In genomic region chr5:113122053-113122452, GRCh38 we compare ENCODE assay signal across 19 cellular contexts.
A peak's percentile ranks its signal among the peaks of the same experiment; 100 is the strongest.
DNase-seq lines count a peak whose midpoint lies in the region; ATAC-seq and TF ChIP-seq lines count a peak whose summit lies in the region.
"Had no signal": no experiment of that assay in that cellular context is flagged by ENCODE, and none has a peak within 500 bp of the region (broad histone marks: within the 10 kb centered on the region; RNA-seq: fewer than 3 reads in every experiment).

No MANE protein-coding gene starts in this region.

- H3K9ac ChIP-seq in PC-3 (ENCODE audit: low read length) = no peak overlapping the region
- no peak overlapping the region for H3K9ac ChIP-seq in parathyroid adenoma

- H3K9me3 Mint-ChIP-seq in naive thymus-derived CD4-positive, alpha-beta T cell = peaks cover 0 to 2% (median 0%) of the 10 kb centered on the region in 11 donors
- H3K9me3 Mint-ChIP-seq: activated naive CD4-positive, alpha-beta T cell treated with anti-CD3 and anti-CD28 coated beads, Interleukin-2, amount 50 U/mL, for 24 hours had no signal

- H2AFZ ChIP-seq in PC-3 (ENCODE audit: low read length) = no peak overlapping the region
- H2AFZ ChIP-seq in parathyroid adenoma = no peak overlapping the region
- H2AFZ ChIP-seq: PC-9 had no signal

- no peaks in the 10 kb centered on the region for H4K20me1 ChIP-seq in PC-3 (ENCODE audit: low read length)

- H3K4me2 ChIP-seq in PC-3 (ENCODE audit: low read length) (peak overlapping the region; percentile 7; the same call in 1 of the 2 replicates), parathyroid adenoma (ENCODE audit: low read length) (peak overlapping the region; percentile 5)
- H3K4me2 ChIP-seq: PC-9 had no signal

- intact Hi-C loops in PC-3 (cut with micrococcal nuclease) = no loop called here
- intact Hi-C loops in thyroid gland (cut with DNase I) = no loop called here
- intact Hi-C loops in naive thymus-derived CD4-positive, alpha-beta T cell (cut with micrococcal nuclease) = no loop called here

- no peaks in the 10 kb centered on the region for H3F3A ChIP-seq in PC-3 (ENCODE audit: low read length, unreplicated experiment)

- H3K4me3 Mint-ChIP-seq in naive thymus-derived CD4-positive, alpha-beta T cell = no peak overlapping the region
- H3K4me3 Mint-ChIP-seq: activated naive CD4-positive, alpha-beta T cell treated with anti-CD3 and anti-CD28 coated beads, Interleukin-2, amount 50 U/mL, for 24 hours; T-cell had no signal

- ATAC-seq in PC-3 = peak; percentile 47
- no peak for ATAC-seq in naive thymus-derived CD4-positive, alpha-beta T cell
- ATAC-seq: GM12878, T-cell had no signal

- H3K9me3 ChIP-seq in PC-3 (ENCODE audit: low read length) (no peaks in the 10 kb centered on the region), parathyroid adenoma (ENCODE audit: control insufficient read depth, low read length) (no peaks in the 10 kb centered on the region), thyroid gland (no peaks in the 10 kb centered on the region)
- no peaks in the 10 kb centered on the region for H3K9me3 ChIP-seq in naive thymus-derived CD4-positive, alpha-beta T cell (ENCODE audit: control insufficient read depth in 2 of 3, low read length in 3 of 3)

- POLR2A ChIA-PET in PC-3 (lab: Charles Lee; ENCODE audit: unreplicated experiment) = no interaction called here
- POLR2A ChIA-PET in naive thymus-derived CD4-positive, alpha-beta T cell (lab: Charles Lee) = interaction anchor here (0.5 kb wide), 1 partner anchor 173 kb away, joined by 3 read pairs; no protein-coding TSS in a partner anchor

- no peaks in the 10 kb centered on the region for H3K36me3 ChIP-seq in PC-3 (ENCODE audit: low read depth, low read length)
- peaks cover 5% of the 10 kb centered on the region for H3K36me3 ChIP-seq in parathyroid adenoma (ENCODE audit: control insufficient read depth, insufficient read depth, low read length)
- H3K36me3 ChIP-seq in thyroid gland = no peaks in the 10 kb centered on the region
- H3K36me3 ChIP-seq in naive thymus-derived CD4-positive, alpha-beta T cell (ENCODE audit: control insufficient read depth in 2 of 3, insufficient read depth in 3 of 3, low read length in 3 of 3) = no peaks in the 10 kb centered on the region

- no peaks in the 10 kb centered on the region for H3K36me3 Mint-ChIP-seq in naive thymus-derived CD4-positive, alpha-beta T cell
- H3K36me3 Mint-ChIP-seq: activated naive CD4-positive, alpha-beta T cell treated with anti-CD3 and anti-CD28 coated beads, Interleukin-2, amount 50 U/mL, for 24 hours had no signal

- peaks cover 15% of the 10 kb centered on the region for H3K4me1 ChIP-seq in PC-3 (ENCODE audit: insufficient read depth, low read length)
- peaks cover 88% of the 10 kb centered on the region for H3K4me1 ChIP-seq in parathyroid adenoma
- H3K4me1 ChIP-seq in thyroid gland = peaks cover 3 to 13% of the 10 kb centered on the region in 2 donors
- H3K4me1 ChIP-seq in naive thymus-derived CD4-positive, alpha-beta T cell (ENCODE audit: control insufficient read depth in 2 of 2, insufficient read depth in 2 of 2, low read length in 2 of 2) = no peaks in the 10 kb centered on the region

- H3K4me1 Mint-ChIP-seq in naive thymus-derived CD4-positive, alpha-beta T cell = no peaks in the 10 kb centered on the region
- H3K4me1 Mint-ChIP-seq: activated naive CD4-positive, alpha-beta T cell treated with anti-CD3 and anti-CD28 coated beads, Interleukin-2, amount 50 U/mL, for 24 hours had no signal

- H3K9me2 ChIP-seq in PC-3 (replicated peaks; ENCODE audit: low read length) = no peaks in the 10 kb centered on the region

- DNase-seq in AG10803 (ENCODE audit: low read depth) (peak; percentile 97), PC-3 (peak; percentile 90), fibroblast of peridontal ligament (ENCODE audit: extremely low read depth) (peak; percentile 99), GM19238 (ENCODE audit: insufficient read length, low spot score) (no peak), thyroid gland (no peak), NCI-H2081 treated with DMSO at 0.1 percent for 48 hours (lab: John Stamatoyannopoulos, UW) (no peak)
- no peak for DNase-seq in naive thymus-derived CD4-positive, alpha-beta T cell
- DNase-seq: activated CD4-positive, CD25-positive, alpha-beta regulatory T cell treated with anti-CD3 and anti-CD28 coated beads, Interleukin-2, amount 50 U/mL, for 72 hours; activated CD8-positive, alpha-beta memory T cell treated with anti-CD3 and anti-CD28 coated beads, Interleukin-2, amount 50 U/mL, for 48 hours; C1 segment of cervical spinal cord; DMS79; midbrain; NCI-H1417; NCI-H510A; PC-9; T-cell had no signal

- peak overlapping the region; percentile 75 for H3K27ac ChIP-seq in PC-3 (ENCODE audit: low read length)
- peak overlapping the region; percentile 97 for H3K27ac ChIP-seq in parathyroid adenoma
- H3K27ac ChIP-seq in thyroid gland = no peak overlapping the region
- no peak overlapping the region for H3K27ac ChIP-seq in naive thymus-derived CD4-positive, alpha-beta T cell (ENCODE audit: low read depth, low read length)
- H3K27ac ChIP-seq: PC-9 had no signal

- BruUV-seq in PC-3 (replicated peaks; lab: Mats Ljungman, UMichigan) = no TSS peak

- H3K79me2 ChIP-seq in PC-3 (ENCODE audit: low read length) (no peaks in the 10 kb centered on the region), parathyroid adenoma (peaks cover 48% of the 10 kb centered on the region)

- TF ChIP-seq CTCF in AG10803 (conservative IDR thresholded peaks at IDR 0.05; ENCODE audit: low read length) (peak; percentile 42), PC-3 (conservative IDR thresholded peaks at IDR 0.05; ENCODE audit: low read depth, low read length) (no peak; the same call in 1 of the 2 replicates), parathyroid adenoma (IDR thresholded peaks at IDR 0.05) (no peak), thyroid gland (IDR thresholded peaks at IDR 0.05) (no peak)

- no peak overlapping the region for H3K27ac Mint-ChIP-seq in naive thymus-derived CD4-positive, alpha-beta T cell
- H3K27ac Mint-ChIP-seq: activated naive CD4-positive, alpha-beta T cell treated with anti-CD3 and anti-CD28 coated beads, Interleukin-2, amount 50 U/mL, for 24 hours; T-cell had no signal

- no peak for TF ChIP-seq POLR2A in thyroid gland (IDR thresholded peaks at IDR 0.05)

- CTCF ChIA-PET in PC-3 (lab: Charles Lee) = no interaction called here
- CTCF ChIA-PET in naive thymus-derived CD4-positive, alpha-beta T cell (lab: Charles Lee) = no interaction called here

- H3K27me3 Mint-ChIP-seq in naive thymus-derived CD4-positive, alpha-beta T cell = peaks cover 0 to 10% (median 0%) of the 10 kb centered on the region in 5 donors

- H3K4me3 ChIP-seq in AG10803 (ENCODE audit: low read length) (no peak overlapping the region), PC-3 (ENCODE audit: low read length) (no peak overlapping the region), parathyroid adenoma (ENCODE audit: low read depth, low read length) (no peak overlapping the region), thyroid gland (replicated peaks in 1 of 3) (no peak overlapping the region)
- H3K4me3 ChIP-seq in naive thymus-derived CD4-positive, alpha-beta T cell (ENCODE audit: low read length) = no peak overlapping the region
- H3K4me3 ChIP-seq: GM12878, PC-9 had no signal

- no peaks in the 10 kb centered on the region for H3K27me3 ChIP-seq in PC-3 (ENCODE audit: low read length)
- H3K27me3 ChIP-seq in parathyroid adenoma (ENCODE audit: control insufficient read depth, insufficient read depth, low read length) = no peaks in the 10 kb centered on the region
- H3K27me3 ChIP-seq in thyroid gland = no peaks in the 10 kb centered on the region
- no peaks in the 10 kb centered on the region for H3K27me3 ChIP-seq in naive thymus-derived CD4-positive, alpha-beta T cell (ENCODE audit: control insufficient read depth in 2 of 2, insufficient read depth in 2 of 2, low read length in 2 of 2)

Comparison
In these comparisons a context has a peak if more than half of its experiments do, and no peak if none do; other contexts are left out.
1. DNase-seq: peak in AG10803 (single experiment), PC-3 (single experiment) and fibroblast of peridontal ligament (single experiment); none in GM19238 (single experiment), thyroid gland (0 of 2), NCI-H2081 treated with DMSO at 0.1 percent for 48 hours (single experiment) and naive thymus-derived CD4-positive, alpha-beta T cell (0 of 9).
2. H3K27ac ChIP-seq: peak in PC-3 (single experiment) and parathyroid adenoma (single experiment); none in thyroid gland (0 of 3) and naive thymus-derived CD4-positive, alpha-beta T cell (single experiment).